Comparison of ENCODE assay signal across 9 cellular contexts in the genomic region with DNA sequence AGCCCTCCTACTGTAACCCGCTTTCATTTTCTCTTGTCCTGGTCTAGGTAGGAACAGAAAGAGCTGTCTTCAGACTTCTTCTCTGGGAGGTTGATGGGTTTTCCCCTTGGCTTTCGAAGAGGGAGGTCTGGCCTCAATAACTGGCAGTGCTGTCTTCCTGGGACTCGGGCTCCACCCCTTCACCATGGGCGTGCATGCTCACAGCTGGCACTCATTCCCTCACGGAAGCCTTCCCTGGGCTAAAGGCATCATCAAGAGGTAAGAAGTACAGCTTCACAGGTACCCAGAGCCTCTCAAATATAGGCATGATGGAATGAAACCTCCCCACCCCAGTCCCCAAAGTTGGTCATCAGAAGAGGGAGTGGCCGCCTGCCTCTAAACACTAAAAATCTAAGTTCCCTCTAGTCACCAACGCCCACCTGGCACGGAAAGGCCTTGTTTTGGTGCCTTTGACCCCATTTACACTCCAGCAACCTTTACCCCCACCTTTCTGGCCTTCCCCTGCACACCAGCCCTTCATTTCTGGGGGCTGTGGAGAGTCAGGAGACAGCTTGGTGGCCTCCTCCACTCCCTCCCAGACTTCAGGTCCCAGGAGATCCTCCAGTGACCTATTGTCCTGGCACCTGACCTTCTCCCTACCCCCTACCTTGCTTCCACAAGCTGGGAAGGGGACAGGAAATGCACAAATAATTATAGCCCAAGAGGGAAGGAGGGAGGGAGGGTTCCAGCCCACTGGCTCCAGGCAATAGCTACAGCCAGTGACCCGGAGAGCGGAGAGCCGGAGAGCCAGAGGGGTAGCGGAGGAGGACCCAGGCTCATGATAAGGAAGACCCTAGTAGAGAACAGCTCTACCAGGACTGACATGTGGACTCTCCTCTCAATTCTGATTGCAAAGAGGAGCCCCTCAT. TPM values are rescaled to one million over a fixed set of nuclear protein-coding genes. Genes with fewer than 3 reads are reported as not detected.
DNase-seq lines count a peak whose midpoint lies in the region; ATAC-seq, FAIRE-seq and TF ChIP-seq lines count a peak whose summit lies in the region.
"Had no signal": no experiment of that assay in that cellular context is flagged by ENCODE, and none has a peak within 500 bp of the region (broad histone marks: within the 10 kb centered on the region; RNA-seq: fewer than 3 reads in every experiment).

No MANE protein-coding gene starts in this region.

- POLR2A ChIA-PET in CD4-positive, alpha-beta memory T cell (lab: Charles Lee; ENCODE audit: partially characterized antibody) = interaction anchor here (1.0 to 2.6 kb wide), 6 partner anchors 10 to 75 kb away, joined by 3 to 9 read pairs (median 3); a partner anchor contains a TSS

- H3K9me3 Mint-ChIP-seq in CD4-positive, alpha-beta memory T cell = no peaks in the 10 kb centered on the region

- peaks cover 18 to 28% (median 23%) of the 10 kb centered on the region in 4 donors for H3K4me1 Mint-ChIP-seq in CD4-positive, alpha-beta memory T cell

- intact Hi-C loops in CD4-positive, alpha-beta memory T cell (cut with micrococcal nuclease) = no loop called here
- intact Hi-C loops in breast epithelium (cut with DNase I; ENCODE audit: low total_unique reads) = no loop called here

- TF ChIP-seq CTCF in breast epithelium (IDR thresholded peaks at IDR 0.05) = no peak

- no peak for FAIRE-seq in small intestine (lab: Jason Lieb, UNC)

- H3K27ac ChIP-seq in CD4-positive, alpha-beta memory T cell (ENCODE audit: low read depth, low read length) = no peak overlapping the region
- peak overlapping the region; percentile 88 to 95 for H3K27ac ChIP-seq in breast epithelium
- H3K27ac ChIP-seq in small intestine (ENCODE audit: low read depth in 1 of 2, low read length in 1 of 2) = peak overlapping the region; percentile 6 to 35

- no peaks in the 10 kb centered on the region for H3K27me3 Mint-ChIP-seq in CD4-positive, alpha-beta memory T cell

- CTCF ChIA-PET in CD4-positive, alpha-beta memory T cell (lab: Charles Lee; ENCODE audit: partially characterized antibody) = interaction anchor here (0.8 to 11.9 kb wide), 11 partner anchors 11 to 84 kb away, joined by 3 to 270 read pairs (median 6); a partner anchor contains a TSS

- no peak for TF ChIP-seq POLR2A in breast epithelium (IDR thresholded peaks at IDR 0.05)

- no peaks in the 10 kb centered on the region for H3K27me3 ChIP-seq in CD4-positive, alpha-beta memory T cell (ENCODE audit: insufficient read depth, low read length)
- H3K27me3 ChIP-seq in breast epithelium = no peaks in the 10 kb centered on the region
- H3K27me3 ChIP-seq in small intestine (ENCODE audit: control insufficient read depth in 2 of 2, insufficient read depth in 2 of 2, low read length in 2 of 2) = no peaks in the 10 kb centered on the region

- peak; percentile 47 for ATAC-seq in HG03139 (IDR thresholded peaks at IDR 0.05; ENCODE audit: unreplicated experiment)
- ATAC-seq: HCT116 had no signal

- DNase-seq in CD4-positive, alpha-beta memory T cell = peak in 1 of 5 donors; percentile 28
- DNase-seq in GM19238 (ENCODE audit: insufficient read length, low spot score) (peak; percentile 75), breast epithelium (ENCODE audit: low spot score in 2 of 2) (peak in 1 of 2 donors; percentile 84), small intestine (peak; percentile 64), T1000 (lab: John Stamatoyannopoulos, UW) (no peak), NCI-H524 treated with DMSO at 0.1 percent for 48 hours (lab: John Stamatoyannopoulos, UW) (no peak), HCEC 1CT (no peak)

- H3K36me3 ChIP-seq in CD4-positive, alpha-beta memory T cell (ENCODE audit: insufficient read depth, low read length) = no peaks in the 10 kb centered on the region
- H3K36me3 ChIP-seq in breast epithelium (no peaks in the 10 kb centered on the region), small intestine (ENCODE audit: control insufficient read depth in 2 of 2, insufficient read depth in 2 of 2, low read length in 2 of 2) (no peaks in the 10 kb centered on the region)

- no peaks in the 10 kb centered on the region for H3K9me3 ChIP-seq in CD4-positive, alpha-beta memory T cell (ENCODE audit: control insufficient read depth in 1 of 2, low read length in 2 of 2)
- H3K9me3 ChIP-seq in breast epithelium = no peaks in the 10 kb centered on the region
- H3K9me3 ChIP-seq in small intestine (ENCODE audit: control insufficient read depth, low read depth) = no peaks in the 10 kb centered on the region

- H3K36me3 Mint-ChIP-seq in CD4-positive, alpha-beta memory T cell = no peaks in the 10 kb centered on the region

- 43 to 55% (median 46%) methylated on average over 12 of the region's 12 CpGs for WGBS in small intestine, 3 donors

- H3K4me3 Mint-ChIP-seq in CD4-positive, alpha-beta memory T cell = peak overlapping the region; percentile 8 to 58 (median 36)

- H3K4me1 ChIP-seq in CD4-positive, alpha-beta memory T cell (ENCODE audit: insufficient read depth, low read length) = peaks cover 40% of the 10 kb centered on the region
- H3K4me1 ChIP-seq in breast epithelium (peaks cover 24 to 27% of the 10 kb centered on the region in 2 donors), small intestine (ENCODE audit: control insufficient read depth in 2 of 2, insufficient read depth in 1 of 2, low read depth in 1 of 2, low read length in 1 of 2) (peaks cover 3 to 10% of the 10 kb centered on the region in 2 donors)

- H3K27ac Mint-ChIP-seq in CD4-positive, alpha-beta memory T cell = peak overlapping the region; percentile 6 to 80 (median 36)

- H3K4me3 ChIP-seq in CD4-positive, alpha-beta memory T cell (ENCODE audit: low read length in 2 of 2) = no peak overlapping the region
- H3K4me3 ChIP-seq in breast epithelium (peak overlapping the region; percentile 54 to 70 (median 60)), small intestine (ENCODE audit: low read depth in 1 of 2, low read length in 2 of 2) (no peak overlapping the region)

RNA-seq across cellular contexts. Expression of a gene that starts 2.8 kb away (rescaled TPM):
- under 1 TPM; 0.15 to 0.39 TPM for total RNA-seq in CD4-positive, alpha-beta memory T cell
- under 1 TPM in 1 of 2 donors, not detected in 1; 0.14 TPM for polyA plus RNA-seq in CD4-positive, alpha-beta memory T cell
- 10 to 100 TPM; 40.6 to 87.8 (median 60.3) TPM for total RNA-seq in breast epithelium
- 10 to 100 TPM in 1 of 3 donors, 1 to 10 TPM in 2; 2.5 to 19.8 (median 2.7) TPM for polyA plus RNA-seq in small intestine

RNA-seq across cellular contexts. Expression of a gene that starts 17.1 kb away (rescaled TPM):
- 10 to 100 TPM; 12.1 to 12.3 TPM for total RNA-seq in CD4-positive, alpha-beta memory T cell
- polyA plus RNA-seq in CD4-positive, alpha-beta memory T cell = 1 to 10 TPM; 8.7 to 9.0 TPM
- 10 to 100 TPM; 27.5 to 51.5 (median 30.6) TPM for total RNA-seq in breast epithelium
- 10 to 100 TPM in 1 of 3 donors, 1 to 10 TPM in 2; 5.1 to 12.1 (median 5.4) TPM for polyA plus RNA-seq in small intestine

RNA-seq across cellular contexts. Expression of a gene that starts 30.6 kb away (rescaled TPM):
- total RNA-seq in CD4-positive, alpha-beta memory T cell = not detected
- not detected for polyA plus RNA-seq in CD4-positive, alpha-beta memory T cell
- 1 to 10 TPM in 2 of 3 donors, under 1 TPM in 1; 0.98 to 1.4 (median 1.0) TPM for total RNA-seq in breast epithelium
- polyA plus RNA-seq in small intestine = under 1 TPM in 1 of 3 donors, not detected in 2; 0.30 TPM

RNA-seq across cellular contexts. Expression of a gene that starts 50.1 kb away (rescaled TPM):
- total RNA-seq in CD4-positive, alpha-beta memory T cell = 10 to 100 TPM; 40.8 to 41.8 TPM
- 10 to 100 TPM; 32.1 to 33.3 TPM for polyA plus RNA-seq in CD4-positive, alpha-beta memory T cell
- total RNA-seq in breast epithelium = 10 to 100 TPM; 11.4 to 25.0 (median 18.7) TPM
- 10 to 100 TPM in 2 of 3 donors, 1 to 10 TPM in 1; 8.7 to 14.6 (median 14.2) TPM for polyA plus RNA-seq in small intestine

Comparison
In these comparisons a context has a peak if more than half of its experiments do, and no peak if none do; other contexts are left out.
1. DNase-seq: peak in GM19238 (single experiment) and small intestine (single experiment); none in T1000 (single experiment), NCI-H524 treated with DMSO at 0.1 percent for 48 hours (single experiment) and HCEC 1CT (single experiment).
2. H3K4me3 ChIP-seq: peak in breast epithelium (3 of 3); none in CD4-positive, alpha-beta memory T cell (0 of 2) and small intestine (0 of 2).
3. RNA of a gene that starts 2.8 kb away (total RNA-seq): 40.6 to 87.8 TPM in breast epithelium; 0.15 to 0.39 TPM in CD4-positive, alpha-beta memory T cell; every median in the first group is over 10 times any median in the second.